In the genomic region with DNA sequence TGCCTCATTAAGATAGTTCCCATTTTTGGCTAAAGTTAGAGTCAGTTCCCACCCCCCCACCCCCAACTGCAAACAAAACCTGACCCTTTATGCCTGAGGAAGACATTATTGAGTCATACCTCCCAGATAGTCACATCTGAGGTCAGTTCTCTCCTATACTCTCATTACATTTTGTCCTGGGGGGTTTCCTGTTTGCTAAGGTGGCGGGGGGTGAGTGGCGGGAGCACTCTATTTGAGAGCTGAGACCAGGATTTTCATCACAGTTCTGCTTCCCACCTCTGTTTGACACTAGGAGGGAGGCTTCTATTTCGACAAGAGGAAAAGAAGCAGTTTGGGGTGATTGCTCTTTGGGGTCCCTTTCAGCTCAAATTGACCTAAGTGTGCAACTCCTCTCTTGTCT, we compare ENCODE assay signal across 18 cellular contexts.
"Had no signal": no experiment of that assay in that cellular context is flagged by ENCODE, and none has a peak within 500 bp of the region (broad histone marks: within the 10 kb centered on the region; RNA-seq: fewer than 3 reads in every experiment).

No MANE protein-coding gene starts in this region.

- H3K36me3 Mint-ChIP-seq: memory B cell; naive thymus-derived CD4-positive, alpha-beta T cell had no signal

- DNase-seq: activated CD4-positive, alpha-beta T cell treated with anti-CD3 and anti-CD28 coated beads, Interleukin-2, amount 10 ng/mL, durations not matched to agents 7 days and 5 days; activated CD8-positive, alpha-beta memory T cell treated with anti-CD3 and anti-CD28 coated beads for 24 hours; activated naive CD4-positive, alpha-beta T cell treated with anti-CD3 and anti-CD28 coated beads for 36 hours; kidney; left ventricle myocardium inferior; mucosa of descending colon; naive thymus-derived CD4-positive, alpha-beta T cell; ovary; spleen; stimulated activated CD4-positive, alpha-beta T cell treated with anti-CD3 and anti-CD28 coated beads, Interleukin-1b, Interleukin-23, amount 100 ng/mL, for 48 hours; T-helper 9 cell had no signal

- H3K27ac Mint-ChIP-seq: activated CD4-positive, alpha-beta T cell treated with anti-CD3 and anti-CD28 coated beads, Interleukin-2, amount 10 ng/mL, durations not matched to agents 7 days and 5 days; activated naive CD4-positive, alpha-beta T cell treated with anti-CD3 and anti-CD28 coated beads for 36 hours; activated T-helper 17 cell treated with anti-CD3 and anti-CD28 coated beads, Interleukin-2, amount 50 U/mL, for 72 hours; memory B cell; naive thymus-derived CD4-positive, alpha-beta T cell had no signal

- H3K4me3 ChIP-seq: cardiac muscle cell, hepatocyte, left ventricle myocardium inferior, mucosa of descending colon, ovary, spleen had no signal

- H3K27me3 Mint-ChIP-seq: activated CD4-positive, alpha-beta T cell treated with anti-CD3 and anti-CD28 coated beads, Interleukin-2, amount 10 ng/mL, durations not matched to agents 7 days and 5 days; memory B cell had no signal

- H3K4me3 Mint-ChIP-seq: activated CD4-positive, alpha-beta T cell treated with anti-CD3 and anti-CD28 coated beads, Interleukin-2, amount 10 ng/mL, durations not matched to agents 7 days and 5 days; activated naive CD4-positive, alpha-beta T cell treated with anti-CD3 and anti-CD28 coated beads for 36 hours; activated T-helper 17 cell treated with anti-CD3 and anti-CD28 coated beads, Interleukin-2, amount 50 U/mL, for 72 hours; memory B cell; naive thymus-derived CD4-positive, alpha-beta T cell had no signal

- H3K9me3 Mint-ChIP-seq: activated CD4-positive, alpha-beta T cell treated with anti-CD3 and anti-CD28 coated beads, Interleukin-2, amount 10 ng/mL, durations not matched to agents 7 days and 5 days; activated naive CD4-positive, alpha-beta T cell treated with anti-CD3 and anti-CD28 coated beads for 36 hours; activated T-helper 17 cell treated with anti-CD3 and anti-CD28 coated beads, Interleukin-2, amount 50 U/mL, for 72 hours; memory B cell had no signal

- ATAC-seq: activated T-helper 17 cell treated with anti-CD3 and anti-CD28 coated beads, Interleukin-2, amount 50 U/mL, for 72 hours; esophagus mucosa; mucosa of descending colon; naive thymus-derived CD4-positive, alpha-beta T cell; sciatic nerve had no signal

- FAIRE-seq: colon, kidney had no signal

- H3K4me1 Mint-ChIP-seq: activated CD4-positive, alpha-beta T cell treated with anti-CD3 and anti-CD28 coated beads, Interleukin-2, amount 10 ng/mL, durations not matched to agents 7 days and 5 days; activated T-helper 17 cell treated with anti-CD3 and anti-CD28 coated beads, Interleukin-2, amount 50 U/mL, for 72 hours; memory B cell had no signal
